Comparison of ENCODE assay signal across 1 cellular context in genomic region chr19:40688987-40689338, GRCh38.
TF ChIP-seq lines count a peak whose summit lies in the region.

No MANE protein-coding gene starts in this region.

TF ChIP-seq in K562, 482 proteins besides CTCF, POLR2A, EP300 and RAD21:
- no peak for TF ChIP-seq SMARCA5 (IDR thresholded peaks at IDR 0.05)
- peak; percentile 67 for TF ChIP-seq PKNOX1 (IDR thresholded peaks at IDR 0.05)
- TF ChIP-seq CHCHD3 (CRISPR knock-in tag; IDR thresholded peaks at IDR 0.05): no peak
- no peak for TF ChIP-seq ZNF134 (CRISPR knock-in tag; conservative IDR thresholded peaks at IDR 0.05)
- TF ChIP-seq FOXK1 (CRISPR knock-in tag; IDR thresholded peaks at IDR 0.05; ENCODE audit: borderline replicate concordance): no peak
- no peak for TF ChIP-seq HDAC3 (IDR thresholded peaks at IDR 0.05; ENCODE audit: borderline replicate concordance, partially characterized antibody)
- no peak for TF ChIP-seq ATF2 (CRISPR knock-in tag; IDR thresholded peaks at IDR 0.05)
- TF ChIP-seq NEUROD1 (IDR thresholded peaks at IDR 0.05; ENCODE audit: borderline replicate concordance, low read depth, low read length, partially characterized antibody): no peak
- TF ChIP-seq LCOR (CRISPR knock-in tag; IDR thresholded peaks at IDR 0.05): no peak
- TF ChIP-seq TCFL5 (CRISPR knock-in tag; conservative IDR thresholded peaks at IDR 0.05): no peak
- peak; percentile 41; the same call in 1 of the 2 replicates for TF ChIP-seq SP1 (CRISPR knock-in tag; IDR thresholded peaks at IDR 0.05)
- TF ChIP-seq CREB5 (CRISPR knock-in tag; IDR thresholded peaks at IDR 0.05): no peak
- no peak for TF ChIP-seq ZFPM2 (CRISPR knock-in tag; IDR thresholded peaks at IDR 0.05)
- TF ChIP-seq ZC3H8 (IDR thresholded peaks at IDR 0.05): no peak
- no peak for TF ChIP-seq ZNF707 (CRISPR knock-in tag; conservative IDR thresholded peaks at IDR 0.05)
- no peak for TF ChIP-seq ELF2 (CRISPR knock-in tag; IDR thresholded peaks at IDR 0.05)
- TF ChIP-seq, protein P1, sequence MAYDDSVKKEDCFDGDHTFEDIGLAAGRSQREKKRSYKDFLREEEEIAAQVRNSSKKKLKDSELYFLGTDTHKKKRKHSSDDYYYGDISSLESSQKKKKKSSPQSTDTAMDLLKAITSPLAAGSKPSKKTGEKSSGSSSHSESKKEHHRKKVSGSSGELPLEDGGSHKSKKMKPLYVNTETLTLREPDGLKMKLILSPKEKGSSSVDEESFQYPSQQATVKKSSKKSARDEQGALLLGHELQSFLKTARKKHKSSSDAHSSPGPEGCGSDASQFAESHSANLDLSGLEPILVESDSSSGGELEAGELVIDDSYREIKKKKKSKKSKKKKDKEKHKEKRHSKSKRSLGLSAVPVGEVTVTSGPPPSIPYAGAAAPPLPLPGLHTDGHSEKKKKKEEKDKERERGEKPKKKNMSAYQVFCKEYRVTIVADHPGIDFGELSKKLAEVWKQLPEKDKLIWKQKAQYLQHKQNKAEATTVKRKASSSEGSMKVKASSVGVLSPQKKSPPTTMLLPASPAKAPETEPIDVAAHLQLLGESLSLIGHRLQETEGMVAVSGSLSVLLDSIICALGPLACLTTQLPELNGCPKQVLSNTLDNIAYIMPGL (CRISPR knock-in tag; IDR thresholded peaks at IDR 0.05): no peak
- no peak for TF ChIP-seq ARID4B (CRISPR knock-in tag; IDR thresholded peaks at IDR 0.05)
- no peak for TF ChIP-seq CREB1 (IDR thresholded peaks at IDR 0.05)
- TF ChIP-seq CREB1 (CRISPR knock-in tag; IDR thresholded peaks at IDR 0.05): 0 out of 2 replicates have a peak, but pooled peaks have one; percentile 22
- no peak for TF ChIP-seq DDX20 (tag; IDR thresholded peaks at IDR 0.05; ENCODE audit: low read depth)
- TF ChIP-seq, protein P2, sequence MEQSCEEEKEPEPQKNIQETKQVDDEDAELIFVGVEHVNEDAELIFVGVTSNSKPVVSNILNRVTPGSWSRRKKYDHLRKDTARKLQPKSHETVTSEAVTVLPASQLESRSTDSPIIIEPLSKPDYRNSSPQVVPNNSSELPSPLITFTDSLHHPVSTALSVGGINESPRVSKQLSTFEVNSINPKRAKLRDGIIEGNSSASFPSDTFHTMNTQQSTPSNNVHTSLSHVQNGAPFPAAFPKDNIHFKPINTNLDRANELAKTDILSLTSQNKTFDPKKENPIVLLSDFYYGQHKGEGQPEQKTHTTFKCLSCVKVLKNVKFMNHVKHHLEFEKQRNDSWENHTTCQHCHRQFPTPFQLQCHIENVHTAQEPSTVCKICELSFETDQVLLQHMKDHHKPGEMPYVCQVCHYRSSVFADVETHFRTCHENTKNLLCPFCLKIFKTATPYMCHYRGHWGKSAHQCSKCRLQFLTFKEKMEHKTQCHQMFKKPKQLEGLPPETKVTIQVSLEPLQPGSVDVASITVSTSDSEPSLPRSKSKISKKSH (CRISPR knock-in tag; IDR thresholded peaks at IDR 0.05): no peak
- TF ChIP-seq ZNF263 (CRISPR knock-in tag; IDR thresholded peaks at IDR 0.05; ENCODE audit: borderline replicate concordance): no peak
- no peak for TF ChIP-seq SMAD1 (IDR thresholded peaks at IDR 0.05; ENCODE audit: low read depth, low read length, partially characterized antibody)
- no peak for TF ChIP-seq SMAD4 (CRISPR knock-in tag; conservative IDR thresholded peaks at IDR 0.05)
- TF ChIP-seq RBM22 (IDR thresholded peaks at IDR 0.05; ENCODE audit: low read depth, low read length, poor library complexity, severe bottlenecking): no peak
- TF ChIP-seq, protein P3, sequence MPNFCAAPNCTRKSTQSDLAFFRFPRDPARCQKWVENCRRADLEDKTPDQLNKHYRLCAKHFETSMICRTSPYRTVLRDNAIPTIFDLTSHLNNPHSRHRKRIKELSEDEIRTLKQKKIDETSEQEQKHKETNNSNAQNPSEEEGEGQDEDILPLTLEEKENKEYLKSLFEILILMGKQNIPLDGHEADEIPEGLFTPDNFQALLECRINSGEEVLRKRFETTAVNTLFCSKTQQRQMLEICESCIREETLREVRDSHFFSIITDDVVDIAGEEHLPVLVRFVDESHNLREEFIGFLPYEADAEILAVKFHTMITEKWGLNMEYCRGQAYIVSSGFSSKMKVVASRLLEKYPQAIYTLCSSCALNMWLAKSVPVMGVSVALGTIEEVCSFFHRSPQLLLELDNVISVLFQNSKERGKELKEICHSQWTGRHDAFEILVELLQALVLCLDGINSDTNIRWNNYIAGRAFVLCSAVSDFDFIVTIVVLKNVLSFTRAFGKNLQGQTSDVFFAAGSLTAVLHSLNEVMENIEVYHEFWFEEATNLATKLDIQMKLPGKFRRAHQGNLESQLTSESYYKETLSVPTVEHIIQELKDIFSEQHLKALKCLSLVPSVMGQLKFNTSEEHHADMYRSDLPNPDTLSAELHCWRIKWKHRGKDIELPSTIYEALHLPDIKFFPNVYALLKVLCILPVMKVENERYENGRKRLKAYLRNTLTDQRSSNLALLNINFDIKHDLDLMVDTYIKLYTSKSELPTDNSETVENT (CRISPR knock-in tag; IDR thresholded peaks at IDR 0.05): no peak
- 0 out of 4 replicates have a peak, but pooled peaks of 1 of the 2 experiments have one; percentile 12 for TF ChIP-seq FOXK2 (conservative IDR thresholded peaks at IDR 0.05 in 1 of 2, IDR thresholded peaks at IDR 0.05 in 1 of 2; ENCODE audit: low read depth in 2 of 2)
- TF ChIP-seq NONO (IDR thresholded peaks at IDR 0.05; ENCODE audit: low read depth in 2 of 2, low read length in 1 of 2): no peak
- TF ChIP-seq EGR1 (conservative IDR thresholded peaks at IDR 0.05): peak; percentile 67
